19 cellular contexts compared by ENCODE assay signal in genomic region chr13:84050551-84050950, GRCh38.
A peak's percentile ranks its signal among the peaks of the same experiment; 100 is the strongest.
DNase-seq lines count a peak whose midpoint lies in the region; ATAC-seq, FAIRE-seq and TF ChIP-seq lines count a peak whose summit lies in the region.
"Had no signal": no experiment of that assay in that cellular context is flagged by ENCODE, and none has a peak within 500 bp of the region (broad histone marks: within the 10 kb centered on the region; RNA-seq: fewer than 3 reads in every experiment).

No MANE protein-coding gene starts in this region.

- H3K9me3 ChIP-seq in adipocyte (ENCODE audit: control insufficient read depth, low read length): no peaks in the 10 kb centered on the region
- H3K9me3 ChIP-seq in SK-N-SH: no peaks in the 10 kb centered on the region
- H3K9me3 ChIP-seq: A549; BLaER1 treated with 17β-estradiol and CSF1 and Interleukin-3, amounts not matched to agents 10 nM and 100 nM had no signal

- no peaks in the 10 kb centered on the region for H3K4me1 ChIP-seq in adipocyte (ENCODE audit: control insufficient read depth, insufficient read depth, low read length)
- no peaks in the 10 kb centered on the region for H3K4me1 ChIP-seq in SK-N-SH (ENCODE audit: control insufficient read depth in 1 of 2, insufficient read depth in 2 of 2, low read depth in 1 of 2, low read length in 1 of 2)
- H3K4me1 ChIP-seq: A549; BLaER1 treated with 17β-estradiol and CSF1 and Interleukin-3, amounts not matched to agents 10 nM and 100 nM had no signal

- TF ChIP-seq RAD21 in SK-N-SH (IDR thresholded peaks at IDR 0.05; ENCODE audit: low read length): no peak

- no peak overlapping the region for H3K27ac ChIP-seq in SK-N-SH (ENCODE audit: low read depth in 2 of 2, low read length in 1 of 2)
- H3K27ac ChIP-seq: A549; BLaER1 treated with 17β-estradiol and CSF1 and Interleukin-3, amounts not matched to agents 10 nM and 100 nM; KMS-11 had no signal

- no peak for TF ChIP-seq CTCF in SK-N-SH (IDR thresholded peaks at IDR 0.05)

- no peak overlapping the region for H3K4me2 ChIP-seq in SK-N-SH
- H3K4me2 ChIP-seq: A549; BLaER1 treated with 17β-estradiol and CSF1 and Interleukin-3, amounts not matched to agents 10 nM and 100 nM; KMS-11 had no signal

- no peaks in the 10 kb centered on the region for H4K20me1 ChIP-seq in SK-N-SH (ENCODE audit: insufficient read depth)
- H4K20me1 ChIP-seq: BLaER1 treated with 17β-estradiol and CSF1 and Interleukin-3, amounts not matched to agents 10 nM and 100 nM had no signal

- no peak for ATAC-seq in GM19463 (IDR thresholded peaks at IDR 0.05; ENCODE audit: unreplicated experiment)
- ATAC-seq: A549, HCT116, HepG2 had no signal

- H2AFZ ChIP-seq in SK-N-SH (ENCODE audit: low read depth): no peak overlapping the region

- no peaks in the 10 kb centered on the region for H3K9me2 ChIP-seq in SK-N-SH

- WGBS in SK-N-SH (ENCODE audit: low lambda C conversion rate): 14% methylated on average over 3 of the region's 3 CpGs

- H3K36me3 ChIP-seq in adipocyte (ENCODE audit: control insufficient read depth, insufficient read depth, low read length, severe bottlenecking): no peaks in the 10 kb centered on the region
- no peaks in the 10 kb centered on the region for H3K36me3 ChIP-seq in SK-N-SH (replicated peaks in 1 of 2; ENCODE audit: control insufficient read depth in 1 of 2, insufficient read depth in 2 of 2, low read length in 1 of 2)
- H3K36me3 ChIP-seq: BLaER1 treated with 17β-estradiol and CSF1 and Interleukin-3, amounts not matched to agents 10 nM and 100 nM had no signal

- H3K9ac ChIP-seq in adipocyte (ENCODE audit: low read length): no peak overlapping the region
- H3K9ac ChIP-seq in SK-N-SH: no peak overlapping the region
- H3K9ac ChIP-seq: BLaER1 treated with 17β-estradiol and CSF1 and Interleukin-3, amounts not matched to agents 10 nM and 100 nM; KMS-11 had no signal

- no peaks in the 10 kb centered on the region for H3F3A ChIP-seq in SK-N-SH (replicated peaks; ENCODE audit: insufficient read depth)

- TF ChIP-seq EP300 in SK-N-SH (IDR thresholded peaks at IDR 0.05; ENCODE audit: borderline replicate concordance in 1 of 2, low read depth in 1 of 2, low read length in 1 of 2): no peak

- CTCF ChIA-PET in SK-N-SH (lab: Yijun Ruan, JAX): interaction anchor here (1.1 kb wide), 1 partner anchor 16 kb away, joined by 3 read pairs; no protein-coding TSS in a partner anchor

- no peaks in the 10 kb centered on the region for H3K27me3 ChIP-seq in adipocyte (replicated peaks; ENCODE audit: control insufficient read depth, insufficient read depth, low read length)
- no peaks in the 10 kb centered on the region for H3K27me3 ChIP-seq in SK-N-SH (ENCODE audit: insufficient read depth)
- H3K27me3 ChIP-seq: BLaER1 treated with 17β-estradiol and CSF1 and Interleukin-3, amounts not matched to agents 10 nM and 100 nM had no signal

- FAIRE-seq in HTR-8/SVneo (lab: Jason Lieb, UNC): no peak
- FAIRE-seq: A549, G401.6, GM12892, GM19239, H54, HepG2 had no signal

- peak; percentile 81 for DNase-seq in EL
- peak; percentile 1 for DNase-seq in HTR-8/SVneo (ENCODE audit: insufficient read length, low spot score)
- peak; percentile 22 for DNase-seq in adipocyte (ENCODE audit: low read depth)
- DNase-seq in SK-N-SH: no peak
- DNase-seq in midbrain (lab: John Stamatoyannopoulos, UW): no peak
- DNase-seq in cortex of kidney (lab: John Stamatoyannopoulos, UW): no peak
- DNase-seq: AML-193; CD4-positive, CD25-positive, alpha-beta regulatory T cell; DMS53 had no signal

- H3K4me3 ChIP-seq in adipocyte (ENCODE audit: low read length) (no peak overlapping the region), SK-N-SH (ENCODE audit: low read depth in 2 of 2, low read length in 1 of 2) (no peak overlapping the region)
- H3K4me3 ChIP-seq: A549; BLaER1 treated with 17β-estradiol and CSF1 and Interleukin-3, amounts not matched to agents 10 nM and 100 nM had no signal

- H3K79me2 ChIP-seq in SK-N-SH (ENCODE audit: insufficient read depth): no peaks in the 10 kb centered on the region

- POLR2A ChIA-PET in SK-N-SH (lab: Yijun Ruan, JAX): no interaction called here

TF ChIP-seq in SK-N-SH, 30 proteins besides CTCF, POLR2A, EP300 and RAD21:
- TF ChIP-seq FOXJ3 (CRISPR knock-in tag; IDR thresholded peaks at IDR 0.05) (no peak), SMC3 (IDR thresholded peaks at IDR 0.05; ENCODE audit: low read depth, low read length) (no peak)
TF ChIP-seq in SK-N-SH: peak in this region for 0.

Comparison
In these comparisons a context has a peak if more than half of its experiments do, and no peak if none do; other contexts are left out.
1. DNase-seq: peak in EL (single experiment), HTR-8/SVneo (single experiment) and adipocyte (single experiment); none in SK-N-SH (single experiment), midbrain (single experiment) and cortex of kidney (single experiment).